ENCODE assay signal across 8 cellular contexts in the genomic region with DNA sequence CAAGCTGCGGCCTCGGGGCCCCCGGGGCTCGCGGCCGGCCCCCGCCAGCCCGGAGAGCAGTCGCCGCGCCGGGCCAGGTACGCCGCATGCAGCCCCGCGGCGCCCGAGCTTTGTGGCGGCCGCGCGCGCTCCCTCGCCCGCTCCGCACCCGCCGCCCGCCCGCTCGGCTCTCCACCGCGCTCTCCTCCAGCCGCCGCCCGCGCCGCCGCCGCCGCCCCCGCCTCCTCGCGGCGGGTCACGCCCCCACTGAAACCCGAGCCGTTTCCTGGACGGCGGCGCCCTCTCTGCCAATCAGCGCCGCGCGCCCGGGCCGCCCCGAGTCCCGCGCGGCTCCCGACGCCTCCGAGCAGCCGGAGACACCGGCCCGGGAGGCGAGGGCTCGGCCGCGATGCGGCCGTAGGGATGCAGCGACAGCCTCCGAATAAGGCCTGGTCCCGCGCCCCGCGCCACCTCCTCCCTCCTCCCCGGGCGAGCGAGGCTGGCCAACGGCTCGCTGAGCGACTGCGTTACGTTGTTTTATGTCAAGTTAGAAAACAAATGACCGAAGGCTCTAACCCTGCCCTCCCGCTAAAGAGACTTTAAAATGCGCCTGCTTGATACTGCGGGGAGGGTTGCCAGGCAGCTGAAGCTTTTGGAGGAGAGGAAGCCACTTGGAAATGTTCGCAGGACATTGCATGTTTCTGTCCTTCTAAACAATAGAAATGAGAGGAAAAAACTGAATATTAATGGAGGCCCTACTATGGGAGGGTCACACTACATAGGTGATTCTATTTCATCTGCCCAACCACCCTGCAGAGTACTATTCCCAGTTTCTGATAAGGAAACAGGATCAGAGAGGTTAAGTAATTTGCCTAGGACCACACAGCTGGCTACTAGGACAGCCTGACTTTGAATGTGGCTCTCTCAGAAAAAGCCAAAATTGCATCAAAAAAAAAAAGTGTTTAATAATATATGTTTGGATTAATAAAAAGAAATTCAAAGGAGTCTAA. TPM values are rescaled to one million over a fixed set of nuclear protein-coding genes. Genes with fewer than 3 reads are reported as not detected.
DNase-seq lines count a peak whose midpoint lies in the region; ATAC-seq and TF ChIP-seq lines count a peak whose summit lies in the region.

A gene (minus strand): TSS at position 184 of the 989 bp plus-strand sequence. CDS start 4,627 bp downstream, outside the sequence.

- intact Hi-C loops in CD8-positive, alpha-beta T cell (cut with DNase I, micrococcal nuclease), result no loop called here
- intact Hi-C loops in lower lobe of right lung (cut with DNase I), result no loop called here

- no peaks in the 10 kb centered on the region for H3K36me3 Mint-ChIP-seq in CD8-positive, alpha-beta T cell

- POLR2A ChIA-PET in CD8-positive, alpha-beta T cell (lab: Charles Lee), result no interaction called here

- H3K4me1 ChIP-seq in CD8-positive, alpha-beta T cell (ENCODE audit: insufficient read depth, low read length), result no peaks in the 10 kb centered on the region
- H3K4me1 ChIP-seq in SJSA1 (replicated peaks) (peaks cover 13% of the 10 kb centered on the region), endocrine pancreas (ENCODE audit: control insufficient read depth, insufficient read depth, low read length) (no peaks in the 10 kb centered on the region), lower lobe of right lung (peaks cover 11% of the 10 kb centered on the region)

- H3K27ac Mint-ChIP-seq in CD8-positive, alpha-beta T cell, result no peak within 1 kb of the TSS

- peak; percentile 34 for ATAC-seq in CD8-positive, alpha-beta T cell
- peak; percentile 62 for ATAC-seq in GM19328 (IDR thresholded peaks at IDR 0.05; ENCODE audit: unreplicated experiment)
- ATAC-seq in lower lobe of right lung, result peak; percentile 91 to 94

- H3K27ac ChIP-seq in CD8-positive, alpha-beta T cell (ENCODE audit: low read depth, low read length), result no peak within 1 kb of the TSS
- H3K27ac ChIP-seq in SJSA1 (no peak within 1 kb of the TSS), lower lobe of right lung (peak within 1 kb of the TSS; percentile 73)

- peaks cover 4% of the 10 kb centered on the region for H3K4me1 Mint-ChIP-seq in CD8-positive, alpha-beta T cell (ENCODE audit: low read depth)

- CTCF ChIA-PET in CD8-positive, alpha-beta T cell (lab: Charles Lee), result no interaction called here

- no peak within 1 kb of the TSS for H3K9ac ChIP-seq in endocrine pancreas (ENCODE audit: control insufficient read depth, insufficient read depth, low read length)

- H3K4me3 Mint-ChIP-seq in CD8-positive, alpha-beta T cell, result peak within 1 kb of the TSS; percentile 39

- H3K27me3 ChIP-seq in CD8-positive, alpha-beta T cell (ENCODE audit: insufficient read depth, low read length), result peaks cover 4% of the 10 kb centered on the region
- H3K27me3 ChIP-seq in SJSA1 (replicated peaks) (peaks cover 26% of the 10 kb centered on the region), endocrine pancreas (ENCODE audit: control insufficient read depth, insufficient read depth, low read length) (peaks cover 3% of the 10 kb centered on the region), lower lobe of right lung (ENCODE audit: low read depth) (peaks cover 37% of the 10 kb centered on the region)

- no peak within 1 kb of the TSS for H3K4me3 ChIP-seq in CD8-positive, alpha-beta T cell (ENCODE audit: low read depth, low read length)
- H3K4me3 ChIP-seq in SJSA1, result peak within 1 kb of the TSS; percentile 23
- H3K4me3 ChIP-seq in endocrine pancreas (ENCODE audit: control insufficient read depth, insufficient read depth, low read length), result peak within 1 kb of the TSS; percentile 31
- peak within 1 kb of the TSS; percentile 67 for H3K4me3 ChIP-seq in lower lobe of right lung

- peak in 2 of 7 experiments; percentile 5 to 13 for DNase-seq in CD8-positive, alpha-beta T cell
- DNase-seq in HK-2 (ENCODE audit: unreplicated experiment) (peak; percentile 83), SJSA1 (ENCODE audit: low read depth in 1 of 2, low spot score in 2 of 2) (peak; percentile 28 to 54), lower lobe of right lung (peak; percentile 83), stromal cell of bone marrow (ENCODE audit: low read depth) (peak; percentile 54), activated gamma-delta T cell treated with Interleukin-2 at 50 U/mL for 16 hours (no peak)

- no peak for TF ChIP-seq CTCF in CD8-positive, alpha-beta T cell (IDR thresholded peaks at IDR 0.05)
- TF ChIP-seq CTCF in lower lobe of right lung (IDR thresholded peaks at IDR 0.05), result no peak

- no peaks in the 10 kb centered on the region for H3K36me3 ChIP-seq in CD8-positive, alpha-beta T cell (ENCODE audit: insufficient read depth, low read length)
- H3K36me3 ChIP-seq in SJSA1, result no peaks in the 10 kb centered on the region
- H3K36me3 ChIP-seq in endocrine pancreas (ENCODE audit: control insufficient read depth, insufficient read depth, low read length), result no peaks in the 10 kb centered on the region
- H3K36me3 ChIP-seq in lower lobe of right lung, result no peaks in the 10 kb centered on the region

- H3K27me3 Mint-ChIP-seq in CD8-positive, alpha-beta T cell (ENCODE audit: low read depth), result peaks cover 46% of the 10 kb centered on the region

- no peaks in the 10 kb centered on the region for H3K9me3 Mint-ChIP-seq in CD8-positive, alpha-beta T cell

- no peaks in the 10 kb centered on the region for H3K9me3 ChIP-seq in CD8-positive, alpha-beta T cell (ENCODE audit: low read length)
- H3K9me3 ChIP-seq in SJSA1 (replicated peaks) (peaks cover 5% of the 10 kb centered on the region; the same call in 1 of the 2 replicates), endocrine pancreas (ENCODE audit: control insufficient read depth, low read length) (no peaks in the 10 kb centered on the region), lower lobe of right lung (no peaks in the 10 kb centered on the region)

RNA-seq across cellular contexts. Expression of the gene that starts here (rescaled TPM):
- total RNA-seq in CD8-positive, alpha-beta T cell, result under 1 TPM; 0.22 to 0.39 TPM
- total RNA-seq in SJSA1 (2014; rRNA removed; shearing (Covaris generic)), result 1.1 and 2.5 TPM in 2 replicates
- total RNA-seq in lower lobe of right lung, result 59.2 TPM

Comparison
In these comparisons a context has a peak if more than half of its experiments do, and no peak if none do; other contexts are left out.
1. RNA of the gene that starts here (total RNA-seq): 59.2 TPM in lower lobe of right lung (single experiment); 1.1 to 2.5 TPM in SJSA1 and 0.22 to 0.39 TPM in CD8-positive, alpha-beta T cell; every median in the first group is over 10 times any median in the second.
2. Peak in ATAC-seq in CD8-positive, alpha-beta T cell; RNA of the gene not detected or under 1 TPM.
3. ATAC-seq: peak in every context shown above with its lines; median percentile 92 in lower lobe of right lung; 62 in GM19328; 34 in CD8-positive, alpha-beta T cell.